28 cellular contexts compared by ENCODE assay signal in the genomic region with DNA sequence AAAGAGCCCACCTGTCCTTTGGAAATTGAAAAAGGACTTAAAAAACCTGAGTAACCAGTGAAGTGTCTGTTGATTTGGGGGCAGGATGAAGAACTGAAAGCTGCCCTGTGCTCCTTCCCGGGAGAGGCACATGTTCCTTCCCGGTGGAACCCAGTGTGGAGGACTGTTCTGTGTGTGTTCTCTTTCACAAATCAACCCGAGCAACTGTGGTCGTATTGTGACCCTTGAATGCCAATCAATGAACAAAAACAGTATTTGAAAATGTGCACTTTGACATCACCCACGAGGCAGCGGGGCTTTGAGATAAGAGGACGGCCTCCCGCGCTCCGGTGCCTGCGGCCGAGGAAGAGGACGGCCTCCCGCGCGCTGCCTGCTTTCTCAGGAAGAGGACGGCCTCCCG.
"Had no signal": no experiment of that assay in that cellular context is flagged by ENCODE, and none has a peak within 500 bp of the region (broad histone marks: within the 10 kb centered on the region; RNA-seq: fewer than 3 reads in every experiment).

No MANE protein-coding gene starts in this region.

- H3K4me1 Mint-ChIP-seq: endodermal cell; immature natural killer cell; memory B cell; mesothelial cell of epicardium; naive B cell; neural progenitor cell; stimulated activated naive B cell treated with anti-CD40 and anti-IgM and Interleukin-4, amounts not matched to agents 10 μg/mL and 1 μg/mL and 100 μg/mL, for 72 hours had no signal

- H3K27me3 ChIP-seq: esophagus muscularis mucosa, heart right ventricle, neural progenitor cell, right lobe of liver, tibial nerve, upper lobe of left lung had no signal

- H3K36me3 ChIP-seq: esophagus muscularis mucosa, heart right ventricle, neural progenitor cell, right lobe of liver, thoracic aorta, tibial nerve, upper lobe of left lung had no signal

- H3K27me3 Mint-ChIP-seq: stimulated activated naive B cell treated with anti-CD40 and anti-IgM and Interleukin-4, amounts not matched to agents 10 μg/mL and 1 μg/mL and 100 μg/mL, for 72 hours had no signal

- H3K9me3 Mint-ChIP-seq: memory B cell; mesothelial cell of epicardium; naive B cell; nephron; stimulated activated naive B cell treated with anti-CD40 and anti-IgM and Interleukin-4, amounts not matched to agents 10 μg/mL and 1 μg/mL and 100 μg/mL, for 72 hours; stimulated activated naive CD8-positive, alpha-beta T cell treated with anti-CD3 and anti-CD28 coated beads, Interleukin-15, Interleukin-2, amounts not matched to agents 100 ng/mL and 50 ng/mL, for 24 hours had no signal

- H3K4me3 Mint-ChIP-seq: endodermal cell; immature natural killer cell; memory B cell; mesothelial cell of epicardium; naive B cell; nephron; neural progenitor cell; stimulated activated naive B cell treated with anti-CD40 and anti-IgM and Interleukin-4, amounts not matched to agents 10 μg/mL and 1 μg/mL and 100 μg/mL, for 72 hours; stimulated activated naive CD8-positive, alpha-beta T cell treated with anti-CD3 and anti-CD28 coated beads, Interleukin-15, Interleukin-2, amounts not matched to agents 100 ng/mL and 50 ng/mL, for 24 hours had no signal

- H3K4me3 ChIP-seq: dorsolateral prefrontal cortex, esophagus muscularis mucosa, heart right ventricle, lung, mucosa of descending colon, neural progenitor cell, right lobe of liver, thoracic aorta, tibial nerve, upper lobe of left lung had no signal

- DNase-seq: dorsolateral prefrontal cortex; effector CD4-positive, alpha-beta T cell; endodermal cell; foreskin melanocyte; glutamatergic neuron; heart right ventricle; hypothalamus; immature natural killer cell; islet precursor cell; mucosa of descending colon; naive B cell; right lobe of liver; small intestine; stimulated activated CD4-positive, alpha-beta T cell treated with anti-CD3 and anti-CD28 coated beads, Interleukin-15, amount 100 ng/mL, for 24 hours; stimulated activated CD4-positive, alpha-beta T cell treated with anti-CD3 and anti-CD28 coated beads, Interleukin-2, amount 100 ng/mL, for 48 hours; stimulated activated naive B cell treated with anti-CD40 and anti-IgM and Interleukin-4, amounts not matched to agents 10 μg/mL and 1 μg/mL and 100 μg/mL, for 72 hours; upper lobe of left lung had no signal

- H3K27ac Mint-ChIP-seq: endodermal cell; immature natural killer cell; memory B cell; mesothelial cell of epicardium; naive B cell; nephron; neural progenitor cell; progenitor cell of endocrine pancreas; stimulated activated naive B cell treated with anti-CD40 and anti-IgM and Interleukin-4, amounts not matched to agents 10 μg/mL and 1 μg/mL and 100 μg/mL, for 72 hours; stimulated activated naive CD8-positive, alpha-beta T cell treated with anti-CD3 and anti-CD28 coated beads, Interleukin-15, Interleukin-2, amounts not matched to agents 100 ng/mL and 50 ng/mL, for 24 hours had no signal

- H3K9me3 ChIP-seq: esophagus muscularis mucosa, heart right ventricle, mucosa of descending colon, right lobe of liver, thoracic aorta, tibial nerve, upper lobe of left lung had no signal

- ATAC-seq: heart right ventricle; mucosa of descending colon; right lobe of liver; stimulated activated naive B cell treated with anti-CD40 and anti-IgM and Interleukin-4, amounts not matched to agents 10 μg/mL and 1 μg/mL and 100 μg/mL, for 72 hours had no signal

- H3K36me3 Mint-ChIP-seq: immature natural killer cell; memory B cell; mesothelial cell of epicardium; naive B cell; neural progenitor cell; stimulated activated naive B cell treated with anti-CD40 and anti-IgM and Interleukin-4, amounts not matched to agents 10 μg/mL and 1 μg/mL and 100 μg/mL, for 72 hours had no signal

- H3K4me1 ChIP-seq: esophagus muscularis mucosa, neural progenitor cell, parathyroid adenoma, right lobe of liver, tibial nerve, upper lobe of left lung had no signal

- H3K27ac ChIP-seq: dorsolateral prefrontal cortex, esophagus muscularis mucosa, heart right ventricle, neural progenitor cell, parathyroid adenoma, right lobe of liver, thoracic aorta, tibial nerve, upper lobe of left lung had no signal
